21 cellular contexts compared by ENCODE assay signal in genomic region chr7:69698109-69698840, GRCh38.
"Had no signal": no experiment of that assay in that cellular context is flagged by ENCODE, and none has a peak within 500 bp of the region (broad histone marks: within the 10 kb centered on the region; RNA-seq: fewer than 3 reads in every experiment).

No MANE protein-coding gene starts in this region.

- H3K36me3 ChIP-seq: tibial artery, WERI-Rb-1 had no signal

- H3K4me1 ChIP-seq: tibial artery had no signal

- H3K4me3 Mint-ChIP-seq: activated naive CD4-positive, alpha-beta T cell treated with anti-CD3 and anti-CD28 coated beads, Interleukin-2, amount 50 U/mL, for 24 hours; activated T-cell treated with anti-CD3 and anti-CD28 coated beads, Interleukin-2, amount 50 U/mL, for 72 hours; mesothelial cell of epicardium; nephron progenitor cell had no signal

- H3K4me3 ChIP-seq: lung, tibial artery had no signal

- H3K9me3 ChIP-seq: tibial artery had no signal

- FAIRE-seq: keratinocyte, urothelium cell line had no signal

- H3K9me3 Mint-ChIP-seq: activated naive CD4-positive, alpha-beta T cell treated with anti-CD3 and anti-CD28 coated beads, Interleukin-2, amount 50 U/mL, for 24 hours; activated T-cell treated with anti-CD3 and anti-CD28 coated beads, Interleukin-2, amount 50 U/mL, for 72 hours; mesothelial cell of epicardium; nephron progenitor cell had no signal

- DNase-seq: activated CD4-positive, alpha-beta T cell treated with anti-CD3 and anti-CD28 coated beads, Interleukin-2, amount 50 U/mL, for 4 hours; activated gamma-delta T cell; activated T-cell treated with anti-CD3 and anti-CD28 coated beads, Interleukin-2, amount 50 U/mL, for 72 hours; effector CD4-positive, alpha-beta T cell; foreskin fibroblast; hippocampal formation; nephron progenitor cell; occipital lobe; posterior cingulate gyrus; stimulated activated CD4-positive, alpha-beta T cell treated with anti-CD3 and anti-CD28 coated beads, Interleukin-12 subunit alpha, Interleukin-12 subunit beta, amount 100 ng/mL, for 4 hours; stimulated activated CD4-positive, alpha-beta T cell treated with anti-CD3 and anti-CD28 coated beads, Interleukin-1b, Interleukin-23, amount 100 ng/mL, for 48 hours; stimulated activated CD8-positive, alpha-beta memory T cell treated with anti-CD3 and anti-CD28 coated beads, Interleukin-4, amount 100 ng/mL, for 48 hours; stimulated activated naive CD8-positive, alpha-beta T cell treated with anti-CD3 and anti-CD28 coated beads, Interleukin-15, Interleukin-2, amounts not matched to agents 100 U/mL and 50 U/mL, for 24 hours; substantia nigra; tibial artery; WERI-Rb-1 had no signal

- H3K27ac Mint-ChIP-seq: activated naive CD4-positive, alpha-beta T cell treated with anti-CD3 and anti-CD28 coated beads, Interleukin-2, amount 50 U/mL, for 24 hours; activated T-cell treated with anti-CD3 and anti-CD28 coated beads, Interleukin-2, amount 50 U/mL, for 72 hours; mesothelial cell of epicardium; nephron progenitor cell had no signal

- H3K27me3 ChIP-seq: tibial artery had no signal

- H3K36me3 Mint-ChIP-seq: activated naive CD4-positive, alpha-beta T cell treated with anti-CD3 and anti-CD28 coated beads, Interleukin-2, amount 50 U/mL, for 24 hours; mesothelial cell of epicardium had no signal

- H3K27ac ChIP-seq: tibial artery, WERI-Rb-1 had no signal

- ATAC-seq: activated T-cell treated with anti-CD3 and anti-CD28 coated beads, Interleukin-2, amount 50 U/mL, for 72 hours; stimulated activated naive CD8-positive, alpha-beta T cell treated with anti-CD3 and anti-CD28 coated beads, Interleukin-15, Interleukin-2, amounts not matched to agents 100 U/mL and 50 U/mL, for 24 hours had no signal
